8 cellular contexts compared by ENCODE assay signal in genomic region chr4:78612398-78613005, GRCh38.
DNase-seq lines count a peak whose midpoint lies in the region; ATAC-seq and TF ChIP-seq lines count a peak whose summit lies in the region.

No MANE protein-coding gene starts in this region.

- H3K9me3 ChIP-seq in left ventricle myocardium inferior (replicated peaks) = no peaks in the 10 kb centered on the region

- no peak overlapping the region for H3K4me3 Mint-ChIP-seq in activated T-helper 17 cell treated with anti-CD3 and anti-CD28 coated beads, Interleukin-2, amount 50 U/mL, for 72 hours

- DNase-seq in AG08395 (ENCODE audit: low spot score) (peak; percentile 56), KG1 (lab: John Stamatoyannopoulos, UW) (peak; percentile 47), left ventricle myocardium inferior (no peak), stromal cell of bone marrow (ENCODE audit: low read depth) (peak; percentile 36), cerebellar nuclear complex (lab: John Stamatoyannopoulos, UW) (no peak)

- ATAC-seq in activated T-helper 17 cell treated with anti-CD3 and anti-CD28 coated beads, Interleukin-2, amount 50 U/mL, for 72 hours (replicated peaks) = peak; percentile 24
- ATAC-seq in GM18867 (IDR thresholded peaks at IDR 0.05; ENCODE audit: unreplicated experiment) = no peak

- no peak overlapping the region for H3K27ac Mint-ChIP-seq in activated T-helper 17 cell treated with anti-CD3 and anti-CD28 coated beads, Interleukin-2, amount 50 U/mL, for 72 hours

- H3K27ac ChIP-seq in left ventricle myocardium inferior (replicated peaks) = peak overlapping the region; percentile 40

- H3K36me3 ChIP-seq in left ventricle myocardium inferior = no peaks in the 10 kb centered on the region

- H3K36me3 Mint-ChIP-seq in activated T-helper 17 cell treated with anti-CD3 and anti-CD28 coated beads, Interleukin-2, amount 50 U/mL, for 72 hours (ENCODE audit: low read depth) = no peaks in the 10 kb centered on the region

- H3K9me3 Mint-ChIP-seq in activated T-helper 17 cell treated with anti-CD3 and anti-CD28 coated beads, Interleukin-2, amount 50 U/mL, for 72 hours = no peaks in the 10 kb centered on the region

- H3K27me3 Mint-ChIP-seq in activated T-helper 17 cell treated with anti-CD3 and anti-CD28 coated beads, Interleukin-2, amount 50 U/mL, for 72 hours = no peaks in the 10 kb centered on the region

- no peaks in the 10 kb centered on the region for H3K27me3 ChIP-seq in left ventricle myocardium inferior (ENCODE audit: low read depth)

- H3K4me1 Mint-ChIP-seq in activated T-helper 17 cell treated with anti-CD3 and anti-CD28 coated beads, Interleukin-2, amount 50 U/mL, for 72 hours = no peaks in the 10 kb centered on the region

- peaks cover 39% of the 10 kb centered on the region for H3K4me1 ChIP-seq in left ventricle myocardium inferior

- peak; percentile 60 for TF ChIP-seq CTCF in GM12872 (IDR thresholded peaks at IDR 0.05; ENCODE audit: insufficient read depth, low read depth, low read length)
- peak; percentile 79 for TF ChIP-seq CTCF in left ventricle myocardium inferior (IDR thresholded peaks at IDR 0.05; ENCODE audit: borderline replicate concordance)

- no peak overlapping the region for H3K4me3 ChIP-seq in left ventricle myocardium inferior

- intact Hi-C loops in left ventricle myocardium inferior (cut with micrococcal nuclease) = loop anchor here (2.0 kb wide), 1 partner anchor 250 kb away; no protein-coding TSS in a partner anchor

Comparison
In these comparisons a context has a peak if more than half of its experiments do, and no peak if none do; other contexts are left out.
1. DNase-seq: peak in AG08395 (single experiment), KG1 (single experiment) and stromal cell of bone marrow (single experiment); none in left ventricle myocardium inferior (single experiment) and cerebellar nuclear complex (0 of 2).